8 cellular contexts compared by ENCODE assay signal in genomic region chr4:1684756-1685603, GRCh38. TPM values are rescaled to one million over a fixed set of nuclear protein-coding genes. Genes with fewer than 3 reads are reported as not detected.
DNase-seq lines count a peak whose midpoint lies in the region; ATAC-seq and TF ChIP-seq lines count a peak whose summit lies in the region.

No MANE protein-coding gene starts in this region.

- no peaks in the 10 kb centered on the region for H4K20me1 ChIP-seq in fibroblast of lung (ENCODE audit: control insufficient read depth, extremely low read depth, insufficient read depth, low read length)

- H3K4me2 ChIP-seq in fibroblast of lung (ENCODE audit: extremely low read depth, insufficient read depth, low read length), result no peak overlapping the region

- WGBS in psoas muscle, 3 donors, result 51 to 62% (median 59%) methylated on average over 33 to 40 of the region's 40 CpGs

- peaks cover 5% of the 10 kb centered on the region for H3K4me1 ChIP-seq in fibroblast of lung (ENCODE audit: control insufficient read depth, extremely low read depth, insufficient read depth, low read length)
- peaks cover 10% of the 10 kb centered on the region for H3K4me1 ChIP-seq in psoas muscle

- no peaks in the 10 kb centered on the region for H3K9me3 ChIP-seq in fibroblast of lung (ENCODE audit: control insufficient read depth, insufficient read depth, low read depth, low read length)
- H3K9me3 ChIP-seq in psoas muscle, result no peaks in the 10 kb centered on the region

- no peaks in the 10 kb centered on the region for H3K36me3 ChIP-seq in fibroblast of lung (ENCODE audit: control insufficient read depth, insufficient read depth, low read length)
- H3K36me3 ChIP-seq in psoas muscle (ENCODE audit: insufficient read depth in 1 of 2, low read depth in 1 of 2), result no peaks in the 10 kb centered on the region

- H3K27me3 ChIP-seq in fibroblast of lung (ENCODE audit: control insufficient read depth, insufficient read depth, low read length) (no peaks in the 10 kb centered on the region), psoas muscle (ENCODE audit: insufficient read depth in 3 of 3, low read length in 2 of 3) (no peaks in the 10 kb centered on the region)

- H2AFZ ChIP-seq in fibroblast of lung (ENCODE audit: low read length), result peak overlapping the region; percentile 50

- H3K79me2 ChIP-seq in fibroblast of lung (ENCODE audit: control insufficient read depth, insufficient read depth, low read length), result no peaks in the 10 kb centered on the region

- H3K27ac ChIP-seq in fibroblast of lung (ENCODE audit: insufficient read depth, low read length), result no peak overlapping the region
- peak overlapping the region; percentile 70 for H3K27ac ChIP-seq in psoas muscle

- DNase-seq in LNCaP clone FGC (ENCODE audit: low read depth) (no peak), fibroblast of lung (ENCODE audit: low read depth in 2 of 2) (no peak), psoas muscle (no peak), NCI-H2029 treated with DMSO at 0.1 percent for 48 hours (lab: John Stamatoyannopoulos, UW) (no peak), hippocampal formation (lab: John Stamatoyannopoulos, UW) (no peak), NCI-H2107 treated with DMSO at 0.1 percent for 48 hours (lab: John Stamatoyannopoulos, UW; ENCODE audit: unreplicated experiment) (no peak), NCI-H2171 treated with DMSO at 0.1 percent for 48 hours (lab: John Stamatoyannopoulos, UW) (no peak)

- TF ChIP-seq CTCF in LNCaP clone FGC (IDR thresholded peaks at IDR 0.05; ENCODE audit: control insufficient read depth, extremely low read depth, insufficient read depth) (no peak), fibroblast of lung (conservative IDR thresholded peaks at IDR 0.05 in 1 of 2, IDR thresholded peaks at IDR 0.05 in 1 of 2; ENCODE audit: low read depth in 1 of 2, low read length in 2 of 2) (no peak), psoas muscle (IDR thresholded peaks at IDR 0.05) (no peak)

- intact Hi-C loops in psoas muscle (cut with DNase I), result no loop called here

- H3K4me3 ChIP-seq in LNCaP clone FGC (ENCODE audit: low read depth, low read length) (peak overlapping the region; percentile 65), fibroblast of lung (replicated peaks in 1 of 4; ENCODE audit: control extremely low read depth in 1 of 4, insufficient read depth in 1 of 4, low read depth in 3 of 4, low read length in 4 of 4) (peak overlapping the region in 3 of 4 experiments; percentile 18 to 46 (median 24)), psoas muscle (peak overlapping the region; percentile 64)

- H3K9ac ChIP-seq in fibroblast of lung (ENCODE audit: insufficient read depth, low read length), result no peak overlapping the region

- ATAC-seq in GM18907 (IDR thresholded peaks at IDR 0.05; ENCODE audit: unreplicated experiment) (peak; percentile 12), psoas muscle (peak; percentile 6 to 14 (median 9))

RNA-seq across cellular contexts. Expression of gene FAM53A, which starts 0.9 kb away (rescaled TPM):
- total RNA-seq in fibroblast of lung (0.77 and 0.99 TPM in 2 replicates), psoas muscle (1 to 10 TPM in 3 of 4 donors, under 1 TPM in 1; 0.71 to 1.9 (median 1.4) TPM)
- polyA plus RNA-seq in fibroblast of lung (0.65 and 0.86 TPM in 2 replicates), psoas muscle (1 to 10 TPM in 2 of 3 donors, under 1 TPM in 1; 0.76 to 1.4 (median 1.3) TPM)
- polyA plus RNA-seq in fibroblast of lung (2012), result 1.6 and 1.7 TPM in 2 replicates
- polyA minus RNA-seq in fibroblast of lung (ENCODE audit: low replicate concordance), result 0.24 TPM in 1 of 2 replicates, not detected in the other

RNA-seq across cellular contexts. Expression of gene SLBP, which starts 27.1 kb away (rescaled TPM):
- total RNA-seq in fibroblast of lung (49.7 and 50.8 TPM in 2 replicates), psoas muscle (10 to 100 TPM; 15.5 to 17.1 (median 16.2) TPM)
- polyA plus RNA-seq in fibroblast of lung (108 and 152 TPM in 2 replicates), psoas muscle (10 to 100 TPM; 15.4 to 18.8 (median 18.6) TPM)
- 54.4 and 67.6 TPM in 2 replicates for polyA plus RNA-seq in fibroblast of lung (2012)
- 9.7 and 10.9 TPM in 2 replicates for polyA minus RNA-seq in fibroblast of lung (ENCODE audit: low replicate concordance)

RNA-seq across cellular contexts. Expression of gene TMEM129, which starts 36.1 kb away (rescaled TPM):
- total RNA-seq in fibroblast of lung (24.7 and 39.6 TPM in 2 replicates), psoas muscle (10 to 100 TPM; 11.8 to 43.6 (median 27.0) TPM)
- polyA plus RNA-seq in fibroblast of lung (11.0 and 15.0 TPM in 2 replicates), psoas muscle (10 to 100 TPM; 31.6 to 40.3 (median 32.9) TPM)
- polyA plus RNA-seq in fibroblast of lung (2012), result 21.2 and 24.0 TPM in 2 replicates
- 18.0 and 35.4 TPM in 2 replicates for polyA minus RNA-seq in fibroblast of lung (ENCODE audit: low replicate concordance)

RNA-seq across cellular contexts. Expression of gene TACC3, which starts 36.3 kb away (rescaled TPM):
- total RNA-seq in fibroblast of lung (1.8 and 7.3 TPM in 2 replicates), psoas muscle (1 to 10 TPM; 2.7 to 3.5 (median 3.0) TPM)
- polyA plus RNA-seq in fibroblast of lung (10.2 and 43.2 TPM in 2 replicates), psoas muscle (1 to 10 TPM; 2.2 to 4.8 (median 2.6) TPM)
- 12.9 and 56.4 TPM in 2 replicates for polyA plus RNA-seq in fibroblast of lung (2012)
- 11.7 and 69.8 TPM in 2 replicates for polyA minus RNA-seq in fibroblast of lung (ENCODE audit: low replicate concordance)
